In the genomic region with DNA sequence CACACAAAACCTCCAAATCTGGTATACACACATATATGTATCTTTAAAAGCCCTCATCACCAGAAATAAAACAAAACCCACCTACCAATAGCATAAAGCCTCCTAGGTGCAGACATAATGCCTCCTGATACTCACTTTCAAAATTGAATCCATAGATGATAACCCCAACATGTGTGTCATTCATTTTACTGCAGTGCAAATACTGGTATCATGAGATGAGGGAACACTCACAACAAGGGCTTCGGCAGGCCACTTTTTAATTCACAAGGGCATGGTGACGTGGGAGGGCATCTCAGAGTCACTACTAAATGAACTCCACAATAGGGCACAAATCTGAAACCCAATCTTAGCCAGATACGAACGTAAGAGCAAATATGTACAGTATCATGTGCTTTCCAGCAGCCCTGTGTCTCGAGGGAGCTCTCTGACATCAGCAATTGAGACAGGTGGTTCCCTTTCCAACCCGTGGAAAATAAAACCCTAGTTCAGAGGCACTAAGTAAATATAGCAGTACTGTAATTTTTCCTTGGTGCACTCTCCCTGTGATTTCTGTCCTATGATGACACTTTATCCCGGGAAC, we compare ENCODE assay signal across 11 cellular contexts. TPM values are rescaled to one million over a fixed set of nuclear protein-coding genes. Genes with fewer than 3 reads are reported as not detected.
DNase-seq lines count a peak whose midpoint lies in the region; ATAC-seq and TF ChIP-seq lines count a peak whose summit lies in the region.
"Had no signal": no experiment of that assay in that cellular context is flagged by ENCODE, and none has a peak within 500 bp of the region (broad histone marks: within the 10 kb centered on the region; RNA-seq: fewer than 3 reads in every experiment).

No MANE protein-coding gene starts in this region.

- TF ChIP-seq RAD21 in liver (IDR thresholded peaks at IDR 0.05) = no peak

- H3K4me1 ChIP-seq in BLaER1 treated with 17β-estradiol and CSF1 and Interleukin-3, amounts not matched to agents 10 nM and 100 nM = peaks cover 0 to 29% (median 18%) of the 10 kb centered on the region in 10 experiments; a peak in 10 of 20 replicates
- H3K4me1 ChIP-seq in liver (ENCODE audit: control insufficient read depth in 4 of 4, insufficient read depth in 4 of 4, low read length in 3 of 4) (no peaks in the 10 kb centered on the region), testis (no peaks in the 10 kb centered on the region)

- no peaks in the 10 kb centered on the region for H3K36me3 ChIP-seq in BLaER1 treated with 17β-estradiol and CSF1 and Interleukin-3, amounts not matched to agents 10 nM and 100 nM
- H3K36me3 ChIP-seq in liver (ENCODE audit: control insufficient read depth in 4 of 4, insufficient read depth in 3 of 4, low read depth in 1 of 4, low read length in 3 of 4) (no peaks in the 10 kb centered on the region), testis (ENCODE audit: low read depth, missing control alignments) (no peaks in the 10 kb centered on the region)

- no peak overlapping the region for H3K9ac ChIP-seq in BLaER1 treated with 17β-estradiol and CSF1 and Interleukin-3, amounts not matched to agents 10 nM and 100 nM
- H3K9ac ChIP-seq in liver (ENCODE audit: low read depth in 1 of 2, low read length in 2 of 2) = no peak overlapping the region

- WGBS in liver = 42% methylated on average over 7 of the region's 7 CpGs
- 63 to 65% methylated on average over 7 of the region's 7 CpGs for WGBS in testis, 2 donors

- H3K4me3 ChIP-seq in BLaER1 treated with 17β-estradiol and CSF1 and Interleukin-3, amounts not matched to agents 10 nM and 100 nM = no peak overlapping the region
- no peak overlapping the region for H3K4me3 ChIP-seq in liver (ENCODE audit: low read depth in 1 of 3, low read length in 3 of 3)
- no peak overlapping the region for H3K4me3 ChIP-seq in testis
- H3K4me3 ChIP-seq: lung had no signal

- intact Hi-C loops in CD4-positive, alpha-beta T cell (cut with DNase I, micrococcal nuclease) = no loop called here
- intact Hi-C loops in testis (cut with DNase I; ENCODE audit: low total_unique reads) = no loop called here

- no peaks in the 10 kb centered on the region for H3K27me3 ChIP-seq in BLaER1 treated with 17β-estradiol and CSF1 and Interleukin-3, amounts not matched to agents 10 nM and 100 nM
- H3K27me3 ChIP-seq in liver (ENCODE audit: control insufficient read depth in 4 of 4, insufficient read depth in 4 of 4, low read length in 3 of 4) (no peaks in the 10 kb centered on the region), testis (no peaks in the 10 kb centered on the region)
- no peaks in the 10 kb centered on the region for H3K27me3 ChIP-seq in CD4-positive, alpha-beta T cell (ENCODE audit: control insufficient read depth, insufficient read depth, low read length)

- H3K27me3 Mint-ChIP-seq in CD4-positive, alpha-beta T cell = no peaks in the 10 kb centered on the region

- CTCF ChIA-PET in CD4-positive, alpha-beta T cell (lab: Charles Lee) = no interaction called here

- no peak overlapping the region for H3K4me3 Mint-ChIP-seq in CD4-positive, alpha-beta T cell

- H3K27ac ChIP-seq in BLaER1 treated with 17β-estradiol and CSF1 and Interleukin-3, amounts not matched to agents 10 nM and 100 nM = no peak overlapping the region
- H3K27ac ChIP-seq in caudate nucleus (ENCODE audit: low read depth, low read length) (peak overlapping the region; percentile 88), liver (ENCODE audit: low read depth in 1 of 2, low read length in 2 of 2) (no peak overlapping the region), testis (no peak overlapping the region)
- no peak overlapping the region for H3K27ac ChIP-seq in CD4-positive, alpha-beta T cell (ENCODE audit: low read depth, low read length)

- H3K9me3 ChIP-seq in BLaER1 treated with 17β-estradiol and CSF1 and Interleukin-3, amounts not matched to agents 10 nM and 100 nM (replicated peaks in 1 of 11) = no peaks in the 10 kb centered on the region
- H3K9me3 ChIP-seq in liver (ENCODE audit: control insufficient read depth in 4 of 4, low read length in 3 of 4) = no peaks in the 10 kb centered on the region
- no peaks in the 10 kb centered on the region for H3K9me3 ChIP-seq in CD4-positive, alpha-beta T cell (ENCODE audit: control insufficient read depth, low read length)
- H3K9me3 ChIP-seq in testis = no peaks in the 10 kb centered on the region

- no peak overlapping the region for H3K27ac Mint-ChIP-seq in CD4-positive, alpha-beta T cell

- no peak for TF ChIP-seq POLR2A in testis (IDR thresholded peaks at IDR 0.05)

- H3K4me1 Mint-ChIP-seq in CD4-positive, alpha-beta T cell (ENCODE audit: low read depth) = no peaks in the 10 kb centered on the region

- POLR2A ChIA-PET in CD4-positive, alpha-beta T cell (lab: Charles Lee) = no interaction called here

- H3K9me3 Mint-ChIP-seq in CD4-positive, alpha-beta T cell = peaks cover 4% of the 10 kb centered on the region

- DNase-seq in NCI-H2029 treated with DMSO at 0.1 percent for 48 hours (lab: John Stamatoyannopoulos, UW) (peak; percentile 91), caudate nucleus (lab: John Stamatoyannopoulos, UW) (no peak), GM10266 (ENCODE audit: extremely low spot score) (no peak), testis (no peak)
- no peak for DNase-seq in CD4-positive, alpha-beta T cell
- DNase-seq in activated effector memory CD4-positive, alpha-beta T cell treated with anti-CD3 and anti-CD28 coated beads, Interleukin-2, amount 50 U/mL, for 16 hours = no peak
- DNase-seq: GF-D8, retina had no signal

- no peaks in the 10 kb centered on the region for H3K36me3 Mint-ChIP-seq in CD4-positive, alpha-beta T cell (ENCODE audit: low read depth)

- TF ChIP-seq CTCF in liver (IDR thresholded peaks at IDR 0.05; ENCODE audit: low read depth, low read length, missing input control) (no peak), GM10266 (IDR thresholded peaks at IDR 0.05; ENCODE audit: control insufficient read depth, insufficient read depth, low read depth, missing control alignments) (no peak), testis (IDR thresholded peaks at IDR 0.05) (no peak)
- no peak for TF ChIP-seq CTCF in CD4-positive, alpha-beta T cell (IDR thresholded peaks at IDR 0.05)

- H4K20me1 ChIP-seq in BLaER1 treated with 17β-estradiol and CSF1 and Interleukin-3, amounts not matched to agents 10 nM and 100 nM = no peaks in the 10 kb centered on the region

- peak overlapping the region in 8 of 11 experiments; percentile 4 to 64 (median 38); a peak in 12 of 22 replicates for H3K4me2 ChIP-seq in BLaER1 treated with 17β-estradiol and CSF1 and Interleukin-3, amounts not matched to agents 10 nM and 100 nM

- ATAC-seq in CD4-positive, alpha-beta T cell (ENCODE audit: poor library complexity) = no peak

TF ChIP-seq in liver, 16 proteins besides CTCF, POLR2A, EP300 and RAD21 (continues in another document):
- TF ChIP-seq SP1 (IDR thresholded peaks at IDR 0.05) (no peak), FOXA2 (IDR thresholded peaks at IDR 0.05) (peak; percentile 59), EGR1 (IDR thresholded peaks at IDR 0.05; ENCODE audit: low read depth in 2 of 2) (peak in 1 of 2 donors; percentile 22), YY1 (IDR thresholded peaks at IDR 0.05) (no peak), RXRA (IDR thresholded peaks at IDR 0.05) (peak in 1 of 2 donors; percentile 73), FOXA1 (IDR thresholded peaks at IDR 0.05) (no peak), JUND (IDR thresholded peaks at IDR 0.05) (peak in 1 of 2 donors; percentile 20), HNF4A (conservative IDR thresholded peaks at IDR 0.05) (peak in 1 of 2 donors; percentile 32)
- TF ChIP-seq, protein P1, sequence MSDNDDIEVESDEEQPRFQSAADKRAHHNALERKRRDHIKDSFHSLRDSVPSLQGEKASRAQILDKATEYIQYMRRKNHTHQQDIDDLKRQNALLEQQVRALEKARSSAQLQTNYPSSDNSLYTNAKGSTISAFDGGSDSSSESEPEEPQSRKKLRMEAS (IDR thresholded peaks at IDR 0.05) = no peak
- TF ChIP-seq, protein P2, sequence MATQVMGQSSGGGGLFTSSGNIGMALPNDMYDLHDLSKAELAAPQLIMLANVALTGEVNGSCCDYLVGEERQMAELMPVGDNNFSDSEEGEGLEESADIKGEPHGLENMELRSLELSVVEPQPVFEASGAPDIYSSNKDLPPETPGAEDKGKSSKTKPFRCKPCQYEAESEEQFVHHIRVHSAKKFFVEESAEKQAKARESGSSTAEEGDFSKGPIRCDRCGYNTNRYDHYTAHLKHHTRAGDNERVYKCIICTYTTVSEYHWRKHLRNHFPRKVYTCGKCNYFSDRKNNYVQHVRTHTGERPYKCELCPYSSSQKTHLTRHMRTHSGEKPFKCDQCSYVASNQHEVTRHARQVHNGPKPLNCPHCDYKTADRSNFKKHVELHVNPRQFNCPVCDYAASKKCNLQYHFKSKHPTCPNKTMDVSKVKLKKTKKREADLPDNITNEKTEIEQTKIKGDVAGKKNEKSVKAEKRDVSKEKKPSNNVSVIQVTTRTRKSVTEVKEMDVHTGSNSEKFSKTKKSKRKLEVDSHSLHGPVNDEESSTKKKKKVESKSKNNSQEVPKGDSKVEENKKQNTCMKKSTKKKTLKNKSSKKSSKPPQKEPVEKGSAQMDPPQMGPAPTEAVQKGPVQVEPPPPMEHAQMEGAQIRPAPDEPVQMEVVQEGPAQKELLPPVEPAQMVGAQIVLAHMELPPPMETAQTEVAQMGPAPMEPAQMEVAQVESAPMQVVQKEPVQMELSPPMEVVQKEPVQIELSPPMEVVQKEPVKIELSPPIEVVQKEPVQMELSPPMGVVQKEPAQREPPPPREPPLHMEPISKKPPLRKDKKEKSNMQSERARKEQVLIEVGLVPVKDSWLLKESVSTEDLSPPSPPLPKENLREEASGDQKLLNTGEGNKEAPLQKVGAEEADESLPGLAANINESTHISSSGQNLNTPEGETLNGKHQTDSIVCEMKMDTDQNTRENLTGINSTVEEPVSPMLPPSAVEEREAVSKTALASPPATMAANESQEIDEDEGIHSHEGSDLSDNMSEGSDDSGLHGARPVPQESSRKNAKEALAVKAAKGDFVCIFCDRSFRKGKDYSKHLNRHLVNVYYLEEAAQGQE (IDR thresholded peaks at IDR 0.05) = no peak
- TF ChIP-seq, protein P3, sequence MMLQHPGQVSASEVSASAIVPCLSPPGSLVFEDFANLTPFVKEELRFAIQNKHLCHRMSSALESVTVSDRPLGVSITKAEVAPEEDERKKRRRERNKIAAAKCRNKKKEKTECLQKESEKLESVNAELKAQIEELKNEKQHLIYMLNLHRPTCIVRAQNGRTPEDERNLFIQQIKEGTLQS (IDR thresholded peaks at IDR 0.05) = no peak

RNA-seq across cellular contexts. Expression of a gene that starts 14.1 kb away (rescaled TPM):
- total RNA-seq in liver (10 to 100 TPM in 1 of 2 donors, 1 to 10 TPM in 1; 7.7 to 34.6 TPM), testis (10 to 100 TPM; 33.0 to 33.4 TPM)
- polyA plus RNA-seq in liver (10 to 100 TPM; 13.5 to 19.0 TPM), testis (ENCODE audit: insufficient read depth, low read depth, low replicate concordance) (15.4 TPM)
- total RNA-seq in CD4-positive, alpha-beta T cell = not detected

Comparison
In these comparisons a context has a peak if more than half of its experiments do, and no peak if none do; other contexts are left out.
1. RNA of a gene that starts 14.1 kb away (total RNA-seq): 7.7 to 34.6 TPM in liver and 33.0 to 33.4 TPM in testis; not detected in CD4-positive, alpha-beta T cell; every median in the first group is over 4 times any median in the second.